Comparison of ENCODE assay signal across 9 cellular contexts in the genomic region with DNA sequence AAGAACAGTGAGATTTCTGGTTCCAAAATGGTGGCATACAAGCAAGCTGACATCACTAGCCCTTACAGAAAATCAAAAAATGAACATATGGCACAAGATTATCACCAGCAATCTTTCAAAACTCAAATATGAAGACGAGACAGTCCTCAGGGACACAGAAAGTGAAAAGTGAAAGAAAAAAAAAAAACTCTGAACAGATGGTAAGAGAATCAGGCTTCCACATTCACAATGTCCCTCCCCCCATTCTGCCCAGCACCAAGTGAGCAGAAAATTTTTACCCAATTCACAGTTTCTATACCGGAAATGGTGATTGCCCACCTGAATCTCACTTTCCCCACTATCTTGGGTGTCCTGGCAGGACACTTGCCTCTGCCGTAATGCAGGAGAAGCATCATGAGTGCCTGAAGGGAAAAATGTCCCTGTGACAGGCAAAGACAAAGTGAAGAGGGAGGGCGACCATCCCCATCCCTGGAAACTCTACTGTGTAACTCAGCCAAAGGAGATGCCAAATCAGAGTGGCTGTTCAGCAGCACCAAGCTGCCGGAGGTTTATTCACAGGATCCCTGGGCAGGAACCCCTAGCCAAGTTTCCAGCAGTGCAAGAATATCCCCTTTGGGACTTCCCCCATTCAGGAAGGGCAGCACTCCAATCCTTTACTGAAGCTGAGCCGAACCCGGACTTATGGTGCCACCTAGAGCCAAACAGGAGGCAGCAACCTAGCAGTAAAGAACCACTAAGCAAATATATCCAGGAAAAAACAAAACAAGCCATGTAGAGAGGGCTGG.
DNase-seq lines count a peak whose midpoint lies in the region; ATAC-seq and TF ChIP-seq lines count a peak whose summit lies in the region.
"Had no signal": no experiment of that assay in that cellular context is flagged by ENCODE, and none has a peak within 500 bp of the region (broad histone marks: within the 10 kb centered on the region; RNA-seq: fewer than 3 reads in every experiment).

No MANE protein-coding gene starts in this region.

- no peaks in the 10 kb centered on the region for H3K4me1 Mint-ChIP-seq in progenitor cell of endocrine pancreas (ENCODE audit: low read depth)
- H3K4me1 Mint-ChIP-seq in natural killer cell: no peaks in the 10 kb centered on the region
- H3K4me1 Mint-ChIP-seq: central memory CD8-positive, alpha-beta T cell had no signal

- CTCF ChIA-PET in AG04450 (lab: Charles Lee): interaction anchor here (1.2 kb wide), 2 partner anchors 10 to 1898 kb away, joined by 3 read pairs; no protein-coding TSS in a partner anchor

- peak; percentile 56 for TF ChIP-seq CTCF in AG04450 (IDR thresholded peaks at IDR 0.05; ENCODE audit: low read depth, low read length)
- peak; percentile 45 for TF ChIP-seq CTCF in astrocyte of the cerebellum (IDR thresholded peaks at IDR 0.05; ENCODE audit: low read depth, low read length, missing control alignments)
- peak; percentile 44 for TF ChIP-seq CTCF in progenitor cell of endocrine pancreas (IDR thresholded peaks at IDR 0.05; ENCODE audit: unreplicated experiment)
- TF ChIP-seq CTCF in natural killer cell (IDR thresholded peaks at IDR 0.05): no peak
- TF ChIP-seq CTCF in dorsolateral prefrontal cortex (IDR thresholded peaks at IDR 0.05 in 54 of 56, conservative IDR thresholded peaks at IDR 0.05 in 2 of 56; ENCODE audit: low read depth in 1 of 56, partially characterized antibody in 56 of 56): peak in 4 of 56 donors; percentile 10 to 29 (median 12)

- intact Hi-C loops in natural killer cell (cut with micrococcal nuclease) (no loop called here), dorsolateral prefrontal cortex (cut with DNase I) (loop anchor here in 1 of 2 donors (10.0 kb wide), 1 partner anchor 310 kb away; the partner anchor contains the start of gene LRATD1)

- H3K9me3 Mint-ChIP-seq in progenitor cell of endocrine pancreas (ENCODE audit: low read depth): peaks cover 24% of the 10 kb centered on the region
- H3K9me3 Mint-ChIP-seq in natural killer cell: peaks cover 14 to 16% of the 10 kb centered on the region in 2 donors

- in situ Hi-C loops in astrocyte of the cerebellum (cut with HindIII; ENCODE audit: low sequenced_read_pairs): no loop called here

- H3K27me3 ChIP-seq in AG04450 (ENCODE audit: control insufficient read depth, insufficient read depth, low read length) (no peaks in the 10 kb centered on the region), dorsolateral prefrontal cortex (no peaks in the 10 kb centered on the region)

- H3K27ac ChIP-seq in AG04450 (ENCODE audit: low read depth, low read length) (no peak overlapping the region), dorsolateral prefrontal cortex (no peak overlapping the region)

- DNase-seq in AG04450 (ENCODE audit: low read depth, low spot score): peak; percentile 8
- peak; percentile 2 for DNase-seq in LHCN-M2 (ENCODE audit: low read depth)
- DNase-seq in astrocyte of the cerebellum (ENCODE audit: low read depth): peak; percentile 12
- DNase-seq in progenitor cell of endocrine pancreas (ENCODE audit: low spot score, unreplicated experiment): no peak
- no peak for DNase-seq in natural killer cell
- no peak for DNase-seq in dorsolateral prefrontal cortex
- no peak for DNase-seq in OCI-M2 (lab: John Stamatoyannopoulos, UW; ENCODE audit: unreplicated experiment)

- H3K27ac Mint-ChIP-seq in progenitor cell of endocrine pancreas (no peak overlapping the region), natural killer cell (no peak overlapping the region)

- POLR2A ChIA-PET in AG04450 (lab: Yijun Ruan, JAX): no interaction called here

- H3K4me3 Mint-ChIP-seq in progenitor cell of endocrine pancreas (ENCODE audit: low read depth) (no peak overlapping the region), natural killer cell (no peak overlapping the region)
- H3K4me3 Mint-ChIP-seq: central memory CD8-positive, alpha-beta T cell had no signal

- no peaks in the 10 kb centered on the region; the same call in 1 of the 2 replicates for H3K9me3 ChIP-seq in AG04450 (ENCODE audit: control insufficient read depth, insufficient read depth, low read length)

- H3K27me3 Mint-ChIP-seq in progenitor cell of endocrine pancreas (no peaks in the 10 kb centered on the region), natural killer cell (ENCODE audit: low read depth in 2 of 2) (no peaks in the 10 kb centered on the region)

- peak; percentile 64 for ATAC-seq in GM19397 (IDR thresholded peaks at IDR 0.05; ENCODE audit: unreplicated experiment)
- ATAC-seq in natural killer cell: no peak

- H3K36me3 Mint-ChIP-seq in progenitor cell of endocrine pancreas (ENCODE audit: insufficient read depth) (peaks cover 6% of the 10 kb centered on the region), natural killer cell (no peaks in the 10 kb centered on the region)

- no peak overlapping the region for H3K4me3 ChIP-seq in AG04450 (ENCODE audit: low read depth, low read length)
- no peak overlapping the region for H3K4me3 ChIP-seq in astrocyte of the cerebellum (ENCODE audit: low read depth, low read length)
- no peak overlapping the region for H3K4me3 ChIP-seq in dorsolateral prefrontal cortex

Comparison
In these comparisons a context has a peak if more than half of its experiments do, and no peak if none do; other contexts are left out.
1. DNase-seq: peak in AG04450 (single experiment), LHCN-M2 (single experiment) and astrocyte of the cerebellum (single experiment); none in progenitor cell of endocrine pancreas (single experiment), natural killer cell (single experiment), dorsolateral prefrontal cortex (0 of 10) and OCI-M2 (single experiment).